In genomic region chr17:40139566-40140058, GRCh38 we compare ENCODE assay signal across 8 cellular contexts. TPM values are rescaled to one million over a fixed set of nuclear protein-coding genes. Genes with fewer than 3 reads are reported as not detected.
DNase-seq lines count a peak whose midpoint lies in the region; ATAC-seq and TF ChIP-seq lines count a peak whose summit lies in the region.

No MANE protein-coding gene starts in this region.

- ATAC-seq in HG03039 (IDR thresholded peaks at IDR 0.05; ENCODE audit: unreplicated experiment) = peak; percentile 2
- peak; percentile 5 for ATAC-seq in activated CD8-positive, alpha-beta T cell treated with anti-CD3 and anti-CD28 coated beads for 36 hours
- ATAC-seq in right cardiac atrium = peak; percentile 7 to 28

- no peaks in the 10 kb centered on the region for H3K9me3 ChIP-seq in right cardiac atrium (ENCODE audit: control insufficient read depth, low read length)

- H3K36me3 Mint-ChIP-seq in activated CD8-positive, alpha-beta T cell treated with anti-CD3 and anti-CD28 coated beads for 36 hours (ENCODE audit: low read depth) = peaks cover 40% of the 10 kb centered on the region

- POLR2A ChIA-PET in activated CD8-positive, alpha-beta T cell treated with anti-CD3 and anti-CD28 coated beads for 36 hours (lab: Charles Lee) = interaction anchor here (0.6 to 4.9 kb wide), 15 partner anchors 12 to 239 kb away, joined by 3 to 50 read pairs (median 4); partner anchors contain the start of genes CDC6, MSL1 and WIPF2

- TF ChIP-seq CTCF in activated CD8-positive, alpha-beta T cell treated with anti-CD3 and anti-CD28 coated beads for 36 hours (IDR thresholded peaks at IDR 0.05) = no peak

- H3K4me1 Mint-ChIP-seq in activated CD8-positive, alpha-beta T cell treated with anti-CD3 and anti-CD28 coated beads for 36 hours (ENCODE audit: low read depth) = peaks cover 39% of the 10 kb centered on the region

- peak overlapping the region; percentile 97 for H3K27ac Mint-ChIP-seq in activated CD8-positive, alpha-beta T cell treated with anti-CD3 and anti-CD28 coated beads for 36 hours

- H3K27ac ChIP-seq in right cardiac atrium (ENCODE audit: low read length) (peak overlapping the region; percentile 99), skin epidermis (peak overlapping the region in 20 of 21 experiments; percentile 84 to 100 (median 96))

- peak overlapping the region; percentile 70 for H3K4me3 ChIP-seq in right cardiac atrium (ENCODE audit: low read length)
- peak overlapping the region; percentile 53 to 86 (median 79) for H3K4me3 ChIP-seq in skin epidermis

- CTCF ChIA-PET in activated CD8-positive, alpha-beta T cell treated with anti-CD3 and anti-CD28 coated beads for 36 hours (lab: Charles Lee) = interaction anchor here (1.0 to 5.4 kb wide), 8 partner anchors 13 to 113 kb away, joined by 3 to 37 read pairs (median 5); no protein-coding TSS in a partner anchor

- peaks cover 2% of the 10 kb centered on the region for H3K4me1 ChIP-seq in right cardiac atrium (ENCODE audit: control insufficient read depth, insufficient read depth, low read length)

- no peaks in the 10 kb centered on the region for H3K9me3 Mint-ChIP-seq in activated CD8-positive, alpha-beta T cell treated with anti-CD3 and anti-CD28 coated beads for 36 hours

- H3K27me3 Mint-ChIP-seq in activated CD8-positive, alpha-beta T cell treated with anti-CD3 and anti-CD28 coated beads for 36 hours = no peaks in the 10 kb centered on the region

- peak overlapping the region; percentile 81 for H3K4me3 Mint-ChIP-seq in activated CD8-positive, alpha-beta T cell treated with anti-CD3 and anti-CD28 coated beads for 36 hours

- intact Hi-C loops in activated CD8-positive, alpha-beta T cell treated with anti-CD3 and anti-CD28 coated beads for 36 hours (cut with micrococcal nuclease) = no loop called here
- intact Hi-C loops in right cardiac atrium (cut with DNase I) = no loop called here

- DNase-seq in DMS153 (lab: John Stamatoyannopoulos, UW) = peak; percentile 25
- no peak for DNase-seq in DMS153 treated with DMSO at 0.1 percent for 48 hours (lab: John Stamatoyannopoulos, UW; ENCODE audit: unreplicated experiment)
- DNase-seq in activated CD8-positive, alpha-beta T cell treated with anti-CD3 and anti-CD28 coated beads for 36 hours = no peak
- no peak for DNase-seq in right cardiac atrium
- DNase-seq in OCI-M2 (lab: John Stamatoyannopoulos, UW; ENCODE audit: unreplicated experiment) = no peak
- no peak for DNase-seq in effector CD8-positive, alpha-beta T cell (lab: John Stamatoyannopoulos, UW)

- H3K27me3 ChIP-seq in right cardiac atrium (ENCODE audit: control insufficient read depth, insufficient read depth) = no peaks in the 10 kb centered on the region

- WGBS in right cardiac atrium = 14% methylated on average over 14 of the region's 14 CpGs

RNA-seq across cellular contexts. Expression of gene CASC3, which starts 0.7 kb away (rescaled TPM):
- 10 to 100 TPM; 75.1 to 75.6 TPM for total RNA-seq in activated CD8-positive, alpha-beta T cell treated with anti-CD3 and anti-CD28 coated beads for 36 hours
- total RNA-seq in right cardiac atrium = 10 to 100 TPM; 50.2 to 56.7 (median 50.7) TPM
- 23.4 TPM for polyA plus RNA-seq in right cardiac atrium

RNA-seq across cellular contexts. Expression of gene MSL1, which starts 17.8 kb away (rescaled TPM):
- total RNA-seq in activated CD8-positive, alpha-beta T cell treated with anti-CD3 and anti-CD28 coated beads for 36 hours = 10 to 100 TPM; 69.0 to 70.1 TPM
- total RNA-seq in right cardiac atrium = 10 to 100 TPM; 53.6 to 57.3 (median 55.2) TPM
- 44.8 TPM for polyA plus RNA-seq in right cardiac atrium

RNA-seq across cellular contexts. Expression of gene RAPGEFL1, which starts 37.7 kb away (rescaled TPM):
- 1 to 10 TPM; 3.8 to 5.4 TPM for total RNA-seq in activated CD8-positive, alpha-beta T cell treated with anti-CD3 and anti-CD28 coated beads for 36 hours
- 1 to 10 TPM; 2.7 to 5.6 (median 4.1) TPM for total RNA-seq in right cardiac atrium
- polyA plus RNA-seq in right cardiac atrium = 3.8 TPM

RNA-seq across cellular contexts. Expression of gene NR1D1, which starts 39.2 kb away (rescaled TPM):
- 1 to 10 TPM; 6.0 to 6.5 TPM for total RNA-seq in activated CD8-positive, alpha-beta T cell treated with anti-CD3 and anti-CD28 coated beads for 36 hours
- total RNA-seq in right cardiac atrium = 10 to 100 TPM; 10.2 to 25.1 (median 18.8) TPM
- polyA plus RNA-seq in right cardiac atrium = 12.3 TPM
